7 cellular contexts compared by ENCODE assay signal in genomic region chr1:84939761-84940160, GRCh38. TPM values are rescaled to one million over a fixed set of nuclear protein-coding genes. Genes with fewer than 3 reads are reported as not detected.
"Had no signal": no experiment of that assay in that cellular context is flagged by ENCODE, and none has a peak within 500 bp of the region (broad histone marks: within the 10 kb centered on the region; RNA-seq: fewer than 3 reads in every experiment).

No MANE protein-coding gene starts in this region.

- H3K36me3 Mint-ChIP-seq: IgD-negative memory B cell had no signal

- DNase-seq: H9, KBM-7 had no signal

- H3K27ac Mint-ChIP-seq: H9, IgD-negative memory B cell had no signal

- H3K9me3 Mint-ChIP-seq: H9, IgD-negative memory B cell had no signal

- H3K4me3 Mint-ChIP-seq: H9 had no signal

- H3K27me3 Mint-ChIP-seq: IgD-negative memory B cell had no signal

- H3K27ac ChIP-seq: GM23248, HL-60, KMS-11 had no signal

- ATAC-seq: HepG2 had no signal

RNA-seq across cellular contexts. Expression of gene LPAR3, which starts 46.8 kb away (rescaled TPM):
- total RNA-seq: HepG2 had no signal

RNA-seq across cellular contexts. Expression of gene MCOLN2, which starts 57.2 kb away (rescaled TPM):
- total RNA-seq: GM23248, HepG2 had no signal
